8 cellular contexts compared by ENCODE assay signal in genomic region chr1:205630241-205630640, GRCh38. TPM values are rescaled to one million over a fixed set of nuclear protein-coding genes. Genes with fewer than 3 reads are reported as not detected.
DNase-seq lines count a peak whose midpoint lies in the region; ATAC-seq, FAIRE-seq and TF ChIP-seq lines count a peak whose summit lies in the region.

No MANE protein-coding gene starts in this region.

- WGBS in tibial nerve, 2 donors: 9 to 18% methylated on average over 3 of the region's 3 CpGs

- no peak for TF ChIP-seq CTCF in keratinocyte (optimal IDR thresholded peaks at IDR 0.05 in 1 of 3, IDR thresholded peaks at IDR 0.05 in 1 of 3, conservative IDR thresholded peaks at IDR 0.05 in 1 of 3; ENCODE audit: extremely low read depth in 1 of 3, insufficient read depth in 2 of 3, low read length in 3 of 3)
- TF ChIP-seq CTCF in tibial nerve (IDR thresholded peaks at IDR 0.05): no peak

- H3K27me3 Mint-ChIP-seq in activated T-cell treated with anti-CD3 and anti-CD28 coated beads, Interleukin-2, amount 50 U/mL, for 72 hours (ENCODE audit: low read depth): no peaks in the 10 kb centered on the region
- H3K27me3 Mint-ChIP-seq in activated naive CD8-positive, alpha-beta T cell treated with anti-CD3 and anti-CD28 coated beads, Interleukin-2, amount 10 ng/mL, durations not matched to agents 7 days and 5 days: no peaks in the 10 kb centered on the region

- peaks cover 50% of the 10 kb centered on the region for H3K79me2 ChIP-seq in keratinocyte (ENCODE audit: control insufficient read depth, insufficient read depth, low read length)

- H3K9me3 ChIP-seq in keratinocyte (ENCODE audit: control insufficient read depth, low read depth, low read length) (no peaks in the 10 kb centered on the region), tibial nerve (no peaks in the 10 kb centered on the region)

- DNase-seq in activated T-cell treated with anti-CD3 and anti-CD28 coated beads, Interleukin-2, amount 50 U/mL, for 72 hours: no peak
- DNase-seq in activated T-cell treated with anti-CD3 and anti-CD28 coated beads, Interleukin-2, amount 50 U/mL, for 48 hours: no peak
- no peak for DNase-seq in activated naive CD8-positive, alpha-beta T cell treated with anti-CD3 and anti-CD28 coated beads, Interleukin-2, amount 10 ng/mL, durations not matched to agents 7 days and 5 days
- no peak for DNase-seq in keratinocyte (ENCODE audit: low read depth, low spot score)
- DNase-seq in tibial nerve (ENCODE audit: low spot score in 2 of 2): no peak
- no peak for DNase-seq in left lobe of liver (ENCODE audit: low spot score)

- no peak for TF ChIP-seq EP300 in tibial nerve (IDR thresholded peaks at IDR 0.05)

- TF ChIP-seq POLR2A in tibial nerve (IDR thresholded peaks at IDR 0.05): no peak

- peak overlapping the region; percentile 96 for H3K9ac ChIP-seq in keratinocyte (ENCODE audit: control insufficient read depth, extremely low read depth, insufficient read depth, low read length)

- H3K27me3 ChIP-seq in keratinocyte (ENCODE audit: control insufficient read depth, extremely low read depth, insufficient read depth, low read length) (no peaks in the 10 kb centered on the region), tibial nerve (no peaks in the 10 kb centered on the region)

- H3K4me3 ChIP-seq in keratinocyte (ENCODE audit: control insufficient read depth in 2 of 3, extremely low read depth in 1 of 3, insufficient read depth in 2 of 3, low read depth in 1 of 3, low read length in 3 of 3): peak overlapping the region; percentile 5 to 97 (median 94)
- peak overlapping the region in 3 of 4 donors; percentile 56 to 86 (median 62) for H3K4me3 ChIP-seq in tibial nerve

- H3K4me3 Mint-ChIP-seq in activated T-cell treated with anti-CD3 and anti-CD28 coated beads, Interleukin-2, amount 50 U/mL, for 72 hours: peak overlapping the region; percentile 93 to 94
- peak overlapping the region; percentile 96 for H3K4me3 Mint-ChIP-seq in activated naive CD8-positive, alpha-beta T cell treated with anti-CD3 and anti-CD28 coated beads, Interleukin-2, amount 10 ng/mL, durations not matched to agents 7 days and 5 days

- H3K4me1 ChIP-seq in keratinocyte (ENCODE audit: control insufficient read depth, extremely low read depth, insufficient read depth, low read length): peaks cover 31% of the 10 kb centered on the region
- peaks cover 0 to 49% (median 16%) of the 10 kb centered on the region in 4 donors for H3K4me1 ChIP-seq in tibial nerve

- ATAC-seq in activated T-cell treated with anti-CD3 and anti-CD28 coated beads, Interleukin-2, amount 50 U/mL, for 72 hours (replicated peaks in 1 of 2): no peak
- no peak for ATAC-seq in activated naive CD8-positive, alpha-beta T cell treated with anti-CD3 and anti-CD28 coated beads, Interleukin-2, amount 10 ng/mL, durations not matched to agents 7 days and 5 days (ENCODE audit: low read depth)
- no peak for ATAC-seq in HG03457 (IDR thresholded peaks at IDR 0.05; ENCODE audit: unreplicated experiment)
- ATAC-seq in left lobe of liver: no peak
- ATAC-seq in GM21619 (IDR thresholded peaks at IDR 0.05; ENCODE audit: unreplicated experiment): no peak

- peaks cover 44% of the 10 kb centered on the region for H3K4me1 Mint-ChIP-seq in activated T-cell treated with anti-CD3 and anti-CD28 coated beads, Interleukin-2, amount 50 U/mL, for 72 hours (ENCODE audit: low read depth)
- peaks cover 42% of the 10 kb centered on the region for H3K4me1 Mint-ChIP-seq in activated naive CD8-positive, alpha-beta T cell treated with anti-CD3 and anti-CD28 coated beads, Interleukin-2, amount 10 ng/mL, durations not matched to agents 7 days and 5 days

- H2AFZ ChIP-seq in keratinocyte (ENCODE audit: control insufficient read depth, low read length): no peak overlapping the region

- H3K27ac ChIP-seq in keratinocyte (ENCODE audit: control insufficient read depth, insufficient read depth, low read length) (peak overlapping the region; percentile 88), tibial nerve (peak overlapping the region in 3 of 4 donors; percentile 95 to 99 (median 96))

- H3K4me2 ChIP-seq in keratinocyte (ENCODE audit: control insufficient read depth, extremely low read depth, insufficient read depth, low read depth, low read length): peak overlapping the region; percentile 93

- H3K9me3 Mint-ChIP-seq in activated T-cell treated with anti-CD3 and anti-CD28 coated beads, Interleukin-2, amount 50 U/mL, for 72 hours: no peaks in the 10 kb centered on the region
- H3K9me3 Mint-ChIP-seq in activated naive CD8-positive, alpha-beta T cell treated with anti-CD3 and anti-CD28 coated beads, Interleukin-2, amount 10 ng/mL, durations not matched to agents 7 days and 5 days: no peaks in the 10 kb centered on the region

- dilution Hi-C loops in keratinocyte (cut with MboI; ENCODE audit: extremely low pct_ligation_motif_present, low sequenced_read_pairs): no loop called here

- POLR2A ChIA-PET in activated naive CD8-positive, alpha-beta T cell treated with anti-CD3 and anti-CD28 coated beads, Interleukin-2, amount 10 ng/mL, durations not matched to agents 7 days and 5 days (lab: Charles Lee): interaction anchor here (1.2 to 6.0 kb wide), 5 partner anchors 18 to 119 kb away, joined by 4 to 184 read pairs (median 7); partner anchors contain the start of gene NUCKS1

- peaks cover 4 to 11% of the 10 kb centered on the region in 2 donors for H3K36me3 Mint-ChIP-seq in activated T-cell treated with anti-CD3 and anti-CD28 coated beads, Interleukin-2, amount 50 U/mL, for 72 hours (ENCODE audit: insufficient read depth in 2 of 2)
- peaks cover 20% of the 10 kb centered on the region for H3K36me3 Mint-ChIP-seq in activated naive CD8-positive, alpha-beta T cell treated with anti-CD3 and anti-CD28 coated beads, Interleukin-2, amount 10 ng/mL, durations not matched to agents 7 days and 5 days

- peak overlapping the region; percentile 81 for H3K27ac Mint-ChIP-seq in activated T-cell treated with anti-CD3 and anti-CD28 coated beads, Interleukin-2, amount 50 U/mL, for 72 hours
- H3K27ac Mint-ChIP-seq in activated naive CD8-positive, alpha-beta T cell treated with anti-CD3 and anti-CD28 coated beads, Interleukin-2, amount 10 ng/mL, durations not matched to agents 7 days and 5 days: peak overlapping the region; percentile 99

- FAIRE-seq in keratinocyte (lab: Jason Lieb, UNC): no peak

- no peaks in the 10 kb centered on the region for H3K36me3 ChIP-seq in keratinocyte (ENCODE audit: control insufficient read depth in 2 of 2, extremely low read depth in 1 of 2, insufficient read depth in 2 of 2, low read length in 2 of 2)
- no peaks in the 10 kb centered on the region for H3K36me3 ChIP-seq in tibial nerve

- H3K9me1 ChIP-seq in keratinocyte (ENCODE audit: control insufficient read depth, extremely low read depth, insufficient read depth, low read length): no peaks in the 10 kb centered on the region

- H4K20me1 ChIP-seq in keratinocyte (ENCODE audit: control insufficient read depth, extremely low read depth, insufficient read depth, low read length): no peaks in the 10 kb centered on the region

RNA-seq across cellular contexts. Expression of gene ELK4, which starts 1.6 kb away (rescaled TPM):
- 10 to 100 TPM; 72.8 to 86.8 TPM for total RNA-seq in activated T-cell treated with anti-CD3 and anti-CD28 coated beads, Interleukin-2, amount 50 U/mL, for 72 hours
- 100 to 1,000 TPM; 124 to 141 TPM for total RNA-seq in activated naive CD8-positive, alpha-beta T cell treated with anti-CD3 and anti-CD28 coated beads, Interleukin-2, amount 10 ng/mL, durations not matched to agents 7 days and 5 days
- 4.5 to 8.6 TPM (median 7.3 TPM) in 3 replicates for polyA plus RNA-seq in keratinocyte
- 15.3 TPM for polyA plus RNA-seq in keratinocyte (2011; ENCODE audit: low read depth)
- polyA plus RNA-seq in keratinocyte (2011; cell fraction: cytosol; rRNA removed): 3.4 and 6.3 TPM in 2 replicates
- 8.8 and 10.4 TPM in 2 replicates for polyA plus RNA-seq in keratinocyte (2011; cell fraction: nucleus; rRNA removed)
- 7.4 TPM in 2 replicates for polyA plus RNA-seq in keratinocyte (2012; ENCODE audit: low replicate concordance)
- polyA minus RNA-seq in keratinocyte: 8.8 to 17.5 TPM (median 12.0 TPM) in 3 replicates
- 6.7 TPM for polyA minus RNA-seq in keratinocyte (2011; cell fraction: cytosol; rRNA and poly(A)+ RNA removed)
- polyA minus RNA-seq in keratinocyte (2011; cell fraction: nucleus; rRNA and poly(A)+ RNA removed): 6.2 and 12.6 TPM in 2 replicates
- total RNA-seq in tibial nerve (10 to 100 TPM; 22.4 to 29.7 (median 26.2) TPM), left lobe of liver (29.9 TPM)

RNA-seq across cellular contexts. Expression of gene SLC45A3, which starts 50.1 kb away (rescaled TPM):
- 1 to 10 TPM in 1 of 2 donors, under 1 TPM in 1; 0.70 to 1.0 TPM for total RNA-seq in activated T-cell treated with anti-CD3 and anti-CD28 coated beads, Interleukin-2, amount 50 U/mL, for 72 hours
- total RNA-seq in activated naive CD8-positive, alpha-beta T cell treated with anti-CD3 and anti-CD28 coated beads, Interleukin-2, amount 10 ng/mL, durations not matched to agents 7 days and 5 days: under 1 TPM; 0.17 to 0.31 TPM
- 2.1 to 2.8 TPM (median 2.5 TPM) in 3 replicates for polyA plus RNA-seq in keratinocyte
- not detected for polyA plus RNA-seq in keratinocyte (2011; ENCODE audit: low read depth)
- 1.3 and 1.6 TPM in 2 replicates for polyA plus RNA-seq in keratinocyte (2011; cell fraction: cytosol; rRNA removed)
- polyA plus RNA-seq in keratinocyte (2011; cell fraction: nucleus; rRNA removed): 3.4 and 4.0 TPM in 2 replicates
- 0.54 and 3.0 TPM in 2 replicates for polyA plus RNA-seq in keratinocyte (2012; ENCODE audit: low replicate concordance)
- polyA minus RNA-seq in keratinocyte: 1.9 to 3.7 TPM (median 2.1 TPM) in 3 replicates
- polyA minus RNA-seq in keratinocyte (2011; cell fraction: cytosol; rRNA and poly(A)+ RNA removed): 3.5 TPM
- polyA minus RNA-seq in keratinocyte (2011; cell fraction: nucleus; rRNA and poly(A)+ RNA removed): 3.1 and 3.4 TPM in 2 replicates
- total RNA-seq in tibial nerve (1 to 10 TPM in 2 of 4 donors, under 1 TPM in 2; 0.44 to 2.9 (median 1.3) TPM), left lobe of liver (21.2 TPM)
